Comparison of ENCODE assay signal across 8 cellular contexts in genomic region chr12:108773798-108774788, GRCh38. TPM values are rescaled to one million over a fixed set of nuclear protein-coding genes. Genes with fewer than 3 reads are reported as not detected.
A peak's percentile ranks its signal among the peaks of the same experiment; 100 is the strongest.
DNase-seq lines count a peak whose midpoint lies in the region; ATAC-seq and TF ChIP-seq lines count a peak whose summit lies in the region.

No MANE protein-coding gene starts in this region.

- H3K4me3 Mint-ChIP-seq in GM23338: no peak overlapping the region
- H3K4me3 Mint-ChIP-seq in CD8-positive, alpha-beta memory T cell: no peak overlapping the region

- H3K27ac Mint-ChIP-seq in GM23338: peak overlapping the region; percentile 54; the same call in 1 of the 2 replicates
- H3K27ac Mint-ChIP-seq in CD8-positive, alpha-beta memory T cell: no peak overlapping the region

- H3K4me3 ChIP-seq in GM23338 (no peak overlapping the region), OCI-LY3 (ENCODE audit: low read length) (0 out of 2 replicates have a peak overlapping the region, but pooled peaks have one; percentile 29), mucosa of descending colon (no peak overlapping the region)
- H3K4me3 ChIP-seq in CD8-positive, alpha-beta memory T cell (ENCODE audit: low read length): no peak overlapping the region

- H2AFZ ChIP-seq in GM23338: peak overlapping the region; percentile 28; the same call in 1 of the 2 replicates
- H2AFZ ChIP-seq in OCI-LY3 (ENCODE audit: low read depth, low read length): no peak overlapping the region

- H3K36me3 Mint-ChIP-seq in GM23338 (ENCODE audit: low read depth): no peaks in the 10 kb centered on the region
- no peaks in the 10 kb centered on the region for H3K36me3 Mint-ChIP-seq in CD8-positive, alpha-beta memory T cell

- H3F3A ChIP-seq in GM23338 (replicated peaks; ENCODE audit: low read depth): peaks cover 8% of the 10 kb centered on the region; the same call in 1 of the 2 replicates

- H3K4me1 Mint-ChIP-seq in GM23338: peaks cover 13% of the 10 kb centered on the region; the same call in 2 of the 3 replicates
- peaks cover 1% of the 10 kb centered on the region in 3 donors for H3K4me1 Mint-ChIP-seq in CD8-positive, alpha-beta memory T cell

- CTCF ChIA-PET in CD8-positive, alpha-beta memory T cell (lab: Charles Lee): no interaction called here

- H3K79me2 ChIP-seq in GM23338 (replicated peaks; ENCODE audit: insufficient read depth) (no peaks in the 10 kb centered on the region), OCI-LY3 (ENCODE audit: low read length) (no peaks in the 10 kb centered on the region)

- H3K36me3 ChIP-seq in GM23338 (ENCODE audit: insufficient read depth) (no peaks in the 10 kb centered on the region), OCI-LY3 (replicated peaks; ENCODE audit: low read depth, low read length) (no peaks in the 10 kb centered on the region), mucosa of descending colon (ENCODE audit: low read depth) (no peaks in the 10 kb centered on the region)
- no peaks in the 10 kb centered on the region for H3K36me3 ChIP-seq in CD8-positive, alpha-beta memory T cell (ENCODE audit: insufficient read depth, low read length)

- TF ChIP-seq CTCF in GM23338 (conservative IDR thresholded peaks at IDR 0.05; ENCODE audit: low read depth in 2 of 2) (no peak), OCI-LY3 (IDR thresholded peaks at IDR 0.05; ENCODE audit: low read depth, low read length) (no peak), mucosa of descending colon (IDR thresholded peaks at IDR 0.05) (no peak), GM10266 (IDR thresholded peaks at IDR 0.05; ENCODE audit: control insufficient read depth, insufficient read depth, low read depth, missing control alignments) (no peak)

- H3K9me3 ChIP-seq in OCI-LY3 (ENCODE audit: insufficient read depth, low read length): no peaks in the 10 kb centered on the region
- H3K9me3 ChIP-seq in mucosa of descending colon: no peaks in the 10 kb centered on the region
- no peaks in the 10 kb centered on the region for H3K9me3 ChIP-seq in CD8-positive, alpha-beta memory T cell (ENCODE audit: low read length)

- no peaks in the 10 kb centered on the region for H3K9me3 Mint-ChIP-seq in GM23338
- no peaks in the 10 kb centered on the region for H3K9me3 Mint-ChIP-seq in CD8-positive, alpha-beta memory T cell

- H3K27ac ChIP-seq in GM23338 (ENCODE audit: low read depth) (peak overlapping the region; percentile 70; the same call in 1 of the 2 replicates), OCI-LY3 (ENCODE audit: low read length) (no peak overlapping the region), epithelial cell of prostate (no peak overlapping the region)
- H3K27ac ChIP-seq in CD8-positive, alpha-beta memory T cell (ENCODE audit: low read depth, low read length): no peak overlapping the region

- POLR2A ChIA-PET in CD8-positive, alpha-beta memory T cell (lab: Charles Lee): no interaction called here

- no peaks in the 10 kb centered on the region for H3K27me3 ChIP-seq in GM23338 (ENCODE audit: insufficient read depth)
- H3K27me3 ChIP-seq in OCI-LY3 (ENCODE audit: low read depth, low read length): peaks cover 22% of the 10 kb centered on the region
- no peaks in the 10 kb centered on the region for H3K27me3 ChIP-seq in CD8-positive, alpha-beta memory T cell (ENCODE audit: insufficient read depth, low read length, poor library complexity, severe bottlenecking)

- intact Hi-C loops in mucosa of descending colon (cut with DNase I, micrococcal nuclease): no loop called here

- DNase-seq in GM23338 (ENCODE audit: low spot score) (peak; percentile 31), epithelial cell of prostate (ENCODE audit: low read depth, low spot score) (peak; percentile 50), mucosa of descending colon (peak; percentile 73 to 88 (median 74)), GM10266 (ENCODE audit: extremely low spot score) (no peak)
- DNase-seq in CD8-positive, alpha-beta memory T cell: no peak

- no peaks in the 10 kb centered on the region for H3K9me2 ChIP-seq in GM23338 (ENCODE audit: insufficient read depth)

- H4K20me1 ChIP-seq in GM23338 (replicated peaks; ENCODE audit: insufficient read depth): no peaks in the 10 kb centered on the region
- H4K20me1 ChIP-seq in OCI-LY3 (ENCODE audit: insufficient read depth, low read length): no peaks in the 10 kb centered on the region

- ATAC-seq in GM23338: peak; percentile 16; the same call in 2 of the 3 replicates
- peak; percentile 88 for ATAC-seq in mucosa of descending colon
- ATAC-seq in GM21526 (IDR thresholded peaks at IDR 0.05; ENCODE audit: low FRiP score, unreplicated experiment): no peak
- no peak for ATAC-seq in HG03378 (IDR thresholded peaks at IDR 0.05; ENCODE audit: unreplicated experiment)

- H3K4me2 ChIP-seq in GM23338: no peak overlapping the region
- peak overlapping the region; percentile 31 for H3K4me2 ChIP-seq in OCI-LY3 (ENCODE audit: low read length)

- no peaks in the 10 kb centered on the region for H3K4me1 ChIP-seq in GM23338 (ENCODE audit: insufficient read depth)
- peaks cover 16% of the 10 kb centered on the region for H3K4me1 ChIP-seq in OCI-LY3 (ENCODE audit: low read length)
- peaks cover 13% of the 10 kb centered on the region for H3K4me1 ChIP-seq in mucosa of descending colon (ENCODE audit: low read depth)
- no peaks in the 10 kb centered on the region for H3K4me1 ChIP-seq in CD8-positive, alpha-beta memory T cell (ENCODE audit: insufficient read depth, low read length)

- no peak overlapping the region for H3K9ac ChIP-seq in OCI-LY3 (ENCODE audit: low read length)

- H3K27me3 Mint-ChIP-seq in GM23338 (ENCODE audit: insufficient read depth, low read depth, poor library complexity): peaks cover 12% of the 10 kb centered on the region
- H3K27me3 Mint-ChIP-seq in CD8-positive, alpha-beta memory T cell: peaks cover 3 to 9% of the 10 kb centered on the region in 2 donors

TF ChIP-seq in GM23338, 12 proteins besides CTCF, POLR2A, EP300 and RAD21 (continues in another document):
- no peak for TF ChIP-seq JUNB (IDR thresholded peaks at IDR 0.05; ENCODE audit: unreplicated experiment)
- no peak for TF ChIP-seq ZNF331 (CRISPR knock-in tag; IDR thresholded peaks at IDR 0.05; ENCODE audit: low read depth)
- TF ChIP-seq ZNF462 (CRISPR knock-in tag; IDR thresholded peaks at IDR 0.05): no peak
- no peak for TF ChIP-seq CREB1 (CRISPR knock-in tag; IDR thresholded peaks at IDR 0.05; ENCODE audit: low read depth)
- TF ChIP-seq EZH2 (IDR thresholded peaks at IDR 0.05; ENCODE audit: low read depth, unreplicated experiment): no peak

RNA-seq across cellular contexts. Expression of gene CORO1C, which starts 42.8 kb away (rescaled TPM):
- total RNA-seq in GM23338 (2014; rRNA removed; shearing (Covaris generic)): 78.2 and 89.5 TPM in 2 replicates
- 53.3 and 59.2 TPM in 2 replicates for polyA plus RNA-seq in GM23338 (2016; fragmentation: Nextera tagmentation; extraction: Ambion mirVana)
- 100 to 1,000 TPM in 2 of 3 donors, 10 to 100 TPM in 1; 80.5 to 328 (median 123) TPM for total RNA-seq in mucosa of descending colon
- 10 to 100 TPM; 45.8 to 49.1 TPM for total RNA-seq in CD8-positive, alpha-beta memory T cell
- 10.5 TPM for polyA plus RNA-seq in CD8-positive, alpha-beta memory T cell

Comparison
In these comparisons a context has a peak if more than half of its experiments do, and no peak if none do; other contexts are left out.
1. ATAC-seq: peak in GM23338 (single experiment) and mucosa of descending colon (single experiment); none in GM21526 (single experiment) and HG03378 (single experiment).
2. DNase-seq: peak in GM23338 (single experiment), epithelial cell of prostate (single experiment) and mucosa of descending colon (3 of 3); none in CD8-positive, alpha-beta memory T cell (0 of 5) and GM10266 (single experiment).